In genomic region chr14:101039031-101039754, GRCh38 we compare ENCODE assay signal across 10 cellular contexts.
"Had no signal": no experiment of that assay in that cellular context is flagged by ENCODE, and none has a peak within 500 bp of the region (broad histone marks: within the 10 kb centered on the region; RNA-seq: fewer than 3 reads in every experiment).

No MANE protein-coding gene starts in this region.

- DNase-seq: H9, HCEC 1CT, HFFc6, KBM-7 had no signal

- H3K27me3 Mint-ChIP-seq: IgD-negative memory B cell had no signal

- ATAC-seq: GM23338, HepG2 had no signal

- H3K4me3 Mint-ChIP-seq: GM23338, H9, HFFc6, IgD-negative memory B cell had no signal

- H3K9me3 Mint-ChIP-seq: HFFc6 had no signal

- H3K4me3 ChIP-seq: GM23338 had no signal

- H3K27ac ChIP-seq: HL-60 had no signal

- H3K27ac Mint-ChIP-seq: GM23338, H9, HFFc6, IgD-negative memory B cell had no signal

- FAIRE-seq: H1, H54, HepG2 had no signal

- H3K4me1 Mint-ChIP-seq: GM23338, H9 had no signal

- H3K36me3 Mint-ChIP-seq: IgD-negative memory B cell had no signal
